In the genomic region with DNA sequence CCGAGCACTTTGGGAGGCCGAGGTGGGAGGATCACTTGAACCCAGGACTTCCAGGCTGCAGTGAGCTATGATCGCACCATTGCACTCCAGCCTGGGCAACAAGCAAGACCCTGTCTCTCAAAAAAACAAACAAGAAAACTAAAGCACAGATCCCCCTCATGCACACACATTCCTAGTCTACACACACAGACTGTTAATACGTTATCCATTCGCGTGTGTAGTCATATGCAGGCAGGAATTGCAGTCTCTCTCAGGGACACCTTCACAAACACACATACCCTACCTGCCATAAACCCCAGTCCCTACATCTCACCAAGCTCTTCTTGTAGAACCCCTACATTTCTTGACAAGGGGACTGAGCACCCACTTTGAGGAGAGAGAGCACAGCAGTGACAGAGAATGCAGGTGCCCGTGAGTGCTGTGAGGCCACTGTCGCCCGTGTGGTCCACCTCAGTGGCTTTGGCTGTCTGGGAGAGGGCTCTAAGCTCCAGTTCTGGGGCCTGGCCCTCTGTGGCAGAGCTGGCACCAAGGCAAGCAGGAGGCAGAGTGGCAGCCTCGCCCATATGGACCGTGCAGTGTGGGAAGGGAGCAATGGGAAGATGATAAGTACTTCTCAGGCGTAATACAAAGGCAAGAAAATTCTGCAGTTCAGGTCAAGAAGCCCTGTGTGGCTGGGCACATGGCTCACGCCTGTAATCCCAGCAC, we compare ENCODE assay signal across 9 cellular contexts. TPM values are rescaled to one million over a fixed set of nuclear protein-coding genes. Genes with fewer than 3 reads are reported as not detected.
A peak's percentile ranks its signal among the peaks of the same experiment; 100 is the strongest.
DNase-seq lines count a peak whose midpoint lies in the region; ATAC-seq, FAIRE-seq and TF ChIP-seq lines count a peak whose summit lies in the region.
"Had no signal": no experiment of that assay in that cellular context is flagged by ENCODE, and none has a peak within 500 bp of the region (broad histone marks: within the 10 kb centered on the region; RNA-seq: fewer than 3 reads in every experiment).

No MANE protein-coding gene starts in this region.

- no peak overlapping the region for H2AFZ ChIP-seq in parathyroid adenoma

- TF ChIP-seq EP300 in sigmoid colon (IDR thresholded peaks at IDR 0.05): no peak

- H3K9me3 ChIP-seq in RWPE2 (ENCODE audit: severe bottlenecking) (no peaks in the 10 kb centered on the region), parathyroid adenoma (ENCODE audit: control insufficient read depth, low read length) (no peaks in the 10 kb centered on the region), sigmoid colon (no peaks in the 10 kb centered on the region)
- H3K9me3 ChIP-seq: upper lobe of right lung had no signal

- no peak for FAIRE-seq in D721Med (lab: Jason Lieb, UNC)

- peaks cover 63% of the 10 kb centered on the region for H3K4me1 Mint-ChIP-seq in T-helper 2 cell treated with Interferon-gamma antibody and Interleukin-4, amounts not matched to agents 5 μg/mL and 100 μg/mL, for 36 hours (ENCODE audit: low read depth)
- H3K4me1 Mint-ChIP-seq in endothelial cell (ENCODE audit: unreplicated experiment): peaks cover 29% of the 10 kb centered on the region

- intact Hi-C loops in sigmoid colon (cut with DNase I): loop anchor here (1.0 to 5.0 kb wide), 4 partner anchors 221 to 586 kb away; a partner anchor contains a TSS

- TF ChIP-seq CTCF in RWPE2 (IDR thresholded peaks at IDR 0.05; ENCODE audit: poor library complexity, severe bottlenecking): no peak
- TF ChIP-seq CTCF in endothelial cell (IDR thresholded peaks at IDR 0.05; ENCODE audit: unreplicated experiment): no peak
- no peak for TF ChIP-seq CTCF in parathyroid adenoma (IDR thresholded peaks at IDR 0.05)
- no peak for TF ChIP-seq CTCF in D721Med (IDR thresholded peaks at IDR 0.05; ENCODE audit: insufficient read depth, missing control alignments)
- TF ChIP-seq CTCF in sigmoid colon (IDR thresholded peaks at IDR 0.05): no peak

- WGBS in sigmoid colon, 2 donors: 52 to 73% methylated on average over 13 of the region's 13 CpGs

- H3K27me3 ChIP-seq in RWPE2 (ENCODE audit: insufficient read depth, poor library complexity, severe bottlenecking) (no peaks in the 10 kb centered on the region), parathyroid adenoma (ENCODE audit: control insufficient read depth, insufficient read depth, low read length) (no peaks in the 10 kb centered on the region), sigmoid colon (no peaks in the 10 kb centered on the region)
- H3K27me3 ChIP-seq: upper lobe of right lung had no signal

- no peak for DNase-seq in T-helper 2 cell treated with Interferon-gamma antibody and Interleukin-4, amounts not matched to agents 5 μg/mL and 100 μg/mL, for 36 hours (ENCODE audit: low spot score)
- DNase-seq in T-helper 2 cell (no peak), RWPE2 (ENCODE audit: low spot score) (no peak), endothelial cell (ENCODE audit: low spot score) (no peak), D721Med (ENCODE audit: insufficient read length, low spot score) (no peak), D341Med (ENCODE audit: low spot score) (no peak), sigmoid colon (no peak)
- DNase-seq: upper lobe of right lung had no signal

- no peaks in the 10 kb centered on the region for H3K79me2 ChIP-seq in parathyroid adenoma

- no peak for ATAC-seq in RWPE2 (ENCODE audit: low read depth)

- H3K36me3 Mint-ChIP-seq in T-helper 2 cell treated with Interferon-gamma antibody and Interleukin-4, amounts not matched to agents 5 μg/mL and 100 μg/mL, for 36 hours (ENCODE audit: low read depth): peaks cover 45% of the 10 kb centered on the region
- peaks cover 14% of the 10 kb centered on the region for H3K36me3 Mint-ChIP-seq in endothelial cell (ENCODE audit: low read depth, unreplicated experiment)

- H3K27ac ChIP-seq in RWPE2 (ENCODE audit: poor library complexity, severe bottlenecking) (peak overlapping the region; percentile 38), parathyroid adenoma (peak overlapping the region; percentile 75), sigmoid colon (peak overlapping the region in 1 of 4 donors; percentile 87)

- H3K9ac ChIP-seq in parathyroid adenoma: no peak overlapping the region

- H3K4me3 Mint-ChIP-seq in T-helper 2 cell treated with Interferon-gamma antibody and Interleukin-4, amounts not matched to agents 5 μg/mL and 100 μg/mL, for 36 hours: peak overlapping the region; percentile 89
- H3K4me3 Mint-ChIP-seq in endothelial cell (ENCODE audit: unreplicated experiment): peak overlapping the region; percentile 77

- no peak for TF ChIP-seq POLR2A in sigmoid colon (IDR thresholded peaks at IDR 0.05)

- H3K9me3 Mint-ChIP-seq in T-helper 2 cell treated with Interferon-gamma antibody and Interleukin-4, amounts not matched to agents 5 μg/mL and 100 μg/mL, for 36 hours: no peaks in the 10 kb centered on the region
- no peaks in the 10 kb centered on the region for H3K9me3 Mint-ChIP-seq in endothelial cell (ENCODE audit: unreplicated experiment)

- H3K4me1 ChIP-seq in RWPE2 (ENCODE audit: insufficient read depth, poor library complexity, severe bottlenecking) (no peaks in the 10 kb centered on the region), parathyroid adenoma (peaks cover 3% of the 10 kb centered on the region), sigmoid colon (peaks cover 0 to 25% (median 20%) of the 10 kb centered on the region in 4 donors)

- H3K4me2 ChIP-seq in parathyroid adenoma (ENCODE audit: low read length): peak overlapping the region; percentile 87

- H3K27ac Mint-ChIP-seq in T-helper 2 cell treated with Interferon-gamma antibody and Interleukin-4, amounts not matched to agents 5 μg/mL and 100 μg/mL, for 36 hours: peak overlapping the region; percentile 80
- H3K27ac Mint-ChIP-seq in endothelial cell (ENCODE audit: unreplicated experiment): peak overlapping the region; percentile 28

- H3K36me3 ChIP-seq in RWPE2 (ENCODE audit: low read depth) (no peaks in the 10 kb centered on the region), parathyroid adenoma (ENCODE audit: control insufficient read depth, insufficient read depth, low read length) (no peaks in the 10 kb centered on the region), sigmoid colon (peaks cover 0 to 11% (median 0%) of the 10 kb centered on the region in 4 donors)
- H3K36me3 ChIP-seq: upper lobe of right lung had no signal

- H3K27me3 Mint-ChIP-seq in T-helper 2 cell treated with Interferon-gamma antibody and Interleukin-4, amounts not matched to agents 5 μg/mL and 100 μg/mL, for 36 hours (ENCODE audit: low read depth): peaks cover 3% of the 10 kb centered on the region
- peaks cover 24% of the 10 kb centered on the region for H3K27me3 Mint-ChIP-seq in endothelial cell (ENCODE audit: unreplicated experiment)

- H3K4me3 ChIP-seq in RWPE2 (ENCODE audit: severe bottlenecking) (no peak overlapping the region), parathyroid adenoma (ENCODE audit: low read depth, low read length) (no peak overlapping the region), sigmoid colon (peak overlapping the region in 1 of 4 donors; percentile 98)

RNA-seq across cellular contexts. Expression of a gene that starts 34.2 kb away (rescaled TPM):
- 117 TPM for total RNA-seq in endothelial cell (ENCODE audit: unreplicated experiment)
- total RNA-seq in sigmoid colon: 10 to 100 TPM; 17.1 to 32.7 (median 26.7) TPM
- 10 to 100 TPM in 2 of 3 donors, 1 to 10 TPM in 1; 6.4 to 28.2 (median 12.5) TPM for polyA plus RNA-seq in sigmoid colon

RNA-seq across cellular contexts. Expression of a gene that starts 59.0 kb away (rescaled TPM):
- total RNA-seq in endothelial cell (ENCODE audit: unreplicated experiment) (3.4 TPM), sigmoid colon (10 to 100 TPM in 1 of 4 donors, 1 to 10 TPM in 3; 1.8 to 12.7 (median 3.1) TPM)
- polyA plus RNA-seq in sigmoid colon: 10 to 100 TPM; 14.2 to 23.1 (median 15.0) TPM
